In genomic region chr17:45338023-45338781, GRCh38 we compare ENCODE assay signal across 13 cellular contexts. TPM values are rescaled to one million over a fixed set of nuclear protein-coding genes. Genes with fewer than 3 reads are reported as not detected.
A peak's percentile ranks its signal among the peaks of the same experiment; 100 is the strongest.
DNase-seq lines count a peak whose midpoint lies in the region; ATAC-seq and TF ChIP-seq lines count a peak whose summit lies in the region.
"Had no signal": no experiment of that assay in that cellular context is flagged by ENCODE, and none has a peak within 500 bp of the region (broad histone marks: within the 10 kb centered on the region; RNA-seq: fewer than 3 reads in every experiment).

No MANE protein-coding gene starts in this region.

- TF ChIP-seq POLR2A in gastroesophageal sphincter (IDR thresholded peaks at IDR 0.05) (no peak), upper lobe of left lung (IDR thresholded peaks at IDR 0.05) (no peak)

- peak; percentile 23 for DNase-seq in activated CD4-positive, CD25-positive, alpha-beta regulatory T cell treated with anti-CD3 and anti-CD28 coated beads, Interleukin-2, amount 50 U/mL, for 72 hours
- peak; percentile 85 for DNase-seq in mesenteric fat pad (ENCODE audit: low spot score)
- peak in 1 of 2 donors; percentile 50 for DNase-seq in upper lobe of left lung
- DNase-seq in effector memory CD4-positive, alpha-beta T cell, result no peak
- DNase-seq in NCI-H2107 treated with DMSO at 0.1 percent for 48 hours (lab: John Stamatoyannopoulos, UW; ENCODE audit: unreplicated experiment), result no peak
- DNase-seq: activated naive CD8-positive, alpha-beta T cell treated with anti-CD3 and anti-CD28 coated beads, Interleukin-2, amount 50 U/mL, for 24 hours; activated T-cell treated with anti-CD3 and anti-CD28 coated beads for 4 hours; NCI-H1105 treated with DMSO at 0.1 percent for 48 hours; OCI-M1; stimulated activated CD4-positive, alpha-beta T cell treated with anti-CD3 and anti-CD28 coated beads, Interleukin-4, amount 100 ng/mL, for 1 hour had no signal

- no peak overlapping the region for H3K4me3 ChIP-seq in gastroesophageal sphincter
- no peak overlapping the region for H3K4me3 ChIP-seq in upper lobe of left lung
- no peak overlapping the region for H3K4me3 ChIP-seq in effector memory CD4-positive, alpha-beta T cell (ENCODE audit: insufficient read depth, low read depth, low read length, poor library complexity, severe bottlenecking)

- H3K9me3 ChIP-seq in gastroesophageal sphincter, result no peaks in the 10 kb centered on the region
- no peaks in the 10 kb centered on the region for H3K9me3 ChIP-seq in upper lobe of left lung
- H3K9me3 ChIP-seq in effector memory CD4-positive, alpha-beta T cell (ENCODE audit: control insufficient read depth, low read length), result no peaks in the 10 kb centered on the region

- 40% methylated on average over 2 of the region's 15 CpGs; no CpG with 5 or more reads in 1 of the 2 donors for WGBS in gastroesophageal sphincter (ENCODE audit: low coverage in 1 of 2), 2 donors
- WGBS in upper lobe of left lung, 2 donors, result 71 to 75% methylated on average over 12 to 15 of the region's 15 CpGs

- TF ChIP-seq EP300 in gastroesophageal sphincter (IDR thresholded peaks at IDR 0.05) (no peak), upper lobe of left lung (IDR thresholded peaks at IDR 0.05) (peak in 3 of 4 donors; percentile 40 to 88 (median 46))

- TF ChIP-seq CTCF in gastroesophageal sphincter (IDR thresholded peaks at IDR 0.05), result no peak
- no peak for TF ChIP-seq CTCF in upper lobe of left lung (IDR thresholded peaks at IDR 0.05)

- H3K27ac ChIP-seq in gastroesophageal sphincter (peak overlapping the region in 3 of 4 donors; percentile 62 to 75 (median 75)), upper lobe of left lung (peak overlapping the region; percentile 81 to 92 (median 84))
- H3K27ac ChIP-seq in effector memory CD4-positive, alpha-beta T cell (ENCODE audit: insufficient read depth, low read length, poor library complexity, severe bottlenecking), result no peak overlapping the region

- ATAC-seq in activated CD4-positive, CD25-positive, alpha-beta regulatory T cell treated with anti-CD3 and anti-CD28 coated beads, Interleukin-2, amount 50 U/mL, for 24 hours, result no peak
- ATAC-seq in gastroesophageal sphincter, result peak; percentile 54
- ATAC-seq in upper lobe of left lung (ENCODE audit: low FRiP score in 2 of 2), result peak; percentile 11 to 17
- no peak for ATAC-seq in GM19395 (IDR thresholded peaks at IDR 0.05; ENCODE audit: unreplicated experiment)
- ATAC-seq: activated naive CD8-positive, alpha-beta T cell treated with anti-CD3 and anti-CD28 coated beads, Interleukin-2, amount 50 U/mL, for 24 hours had no signal

- peaks cover 0 to 33% (median 8%) of the 10 kb centered on the region in 3 donors for H3K4me1 ChIP-seq in gastroesophageal sphincter
- H3K4me1 ChIP-seq in upper lobe of left lung, result peaks cover 12 to 23% (median 19%) of the 10 kb centered on the region in 4 donors
- H3K4me1 ChIP-seq in effector memory CD4-positive, alpha-beta T cell (ENCODE audit: control insufficient read depth, insufficient read depth, low read length, poor library complexity, severe bottlenecking), result no peaks in the 10 kb centered on the region

- H3K36me3 ChIP-seq in gastroesophageal sphincter (no peaks in the 10 kb centered on the region), upper lobe of left lung (no peaks in the 10 kb centered on the region)
- no peaks in the 10 kb centered on the region for H3K36me3 ChIP-seq in effector memory CD4-positive, alpha-beta T cell (ENCODE audit: control insufficient read depth, insufficient read depth, low read length)

- H3K27me3 ChIP-seq in gastroesophageal sphincter (no peaks in the 10 kb centered on the region), upper lobe of left lung (no peaks in the 10 kb centered on the region)
- H3K27me3 ChIP-seq in effector memory CD4-positive, alpha-beta T cell (replicated peaks; ENCODE audit: control insufficient read depth, insufficient read depth, low read length, poor library complexity, severe bottlenecking), result no peaks in the 10 kb centered on the region

RNA-seq across cellular contexts. Expression of gene MAP3K14, which starts 21.4 kb away (rescaled TPM):
- total RNA-seq in gastroesophageal sphincter, result 10 to 100 TPM in 3 of 4 donors, 1 to 10 TPM in 1; 8.5 to 17.5 (median 13.5) TPM
- 8.7 TPM for total RNA-seq in mesenteric fat pad
- 10 to 100 TPM; 11.4 to 17.8 (median 13.5) TPM for total RNA-seq in upper lobe of left lung

Comparison
In these comparisons a context has a peak if more than half of its experiments do, and no peak if none do; other contexts are left out.
1. DNase-seq: peak in activated CD4-positive, CD25-positive, alpha-beta regulatory T cell treated with anti-CD3 and anti-CD28 coated beads, Interleukin-2, amount 50 U/mL, for 72 hours (single experiment) and mesenteric fat pad (single experiment); none in effector memory CD4-positive, alpha-beta T cell (0 of 3) and NCI-H2107 treated with DMSO at 0.1 percent for 48 hours (single experiment).
2. ATAC-seq: peak in gastroesophageal sphincter (single experiment) and upper lobe of left lung (2 of 2); none in activated CD4-positive, CD25-positive, alpha-beta regulatory T cell treated with anti-CD3 and anti-CD28 coated beads, Interleukin-2, amount 50 U/mL, for 24 hours (0 of 2) and GM19395 (single experiment).